ENCODE assay signal across 12 cellular contexts in genomic region chr12:123433615-123434014, GRCh38. TPM values are rescaled to one million over a fixed set of nuclear protein-coding genes. Genes with fewer than 3 reads are reported as not detected.
DNase-seq lines count a peak whose midpoint lies in the region; ATAC-seq and TF ChIP-seq lines count a peak whose summit lies in the region.
"Had no signal": no experiment of that assay in that cellular context is flagged by ENCODE, and none has a peak within 500 bp of the region (broad histone marks: within the 10 kb centered on the region; RNA-seq: fewer than 3 reads in every experiment).

No MANE protein-coding gene starts in this region.

- no peak for TF ChIP-seq POLR2A in esophagus muscularis mucosa (IDR thresholded peaks at IDR 0.05; ENCODE audit: low read depth)
- no peak for TF ChIP-seq POLR2A in suprapubic skin (IDR thresholded peaks at IDR 0.05)

- H3K27me3 Mint-ChIP-seq in activated T-cell treated with anti-CD3 and anti-CD28 coated beads, Interleukin-2, amount 50 U/mL, for 4 hours (ENCODE audit: low read depth) = no peaks in the 10 kb centered on the region

- peak overlapping the region; percentile 99 for H3K4me3 Mint-ChIP-seq in activated T-cell treated with anti-CD3 and anti-CD28 coated beads, Interleukin-2, amount 50 U/mL, for 4 hours

- H3K27me3 ChIP-seq in esophagus muscularis mucosa = no peaks in the 10 kb centered on the region
- H3K27me3 ChIP-seq in suprapubic skin = no peaks in the 10 kb centered on the region

- H3K27ac ChIP-seq in esophagus muscularis mucosa (replicated peaks in 1 of 4) = peak overlapping the region in 2 of 4 donors; percentile 25 to 34
- H3K27ac ChIP-seq in suprapubic skin = no peak overlapping the region

- DNase-seq in activated T-cell treated with anti-CD3 and anti-CD28 coated beads, Interleukin-2, amount 50 U/mL, for 4 hours = no peak
- DNase-seq in activated T-cell treated with anti-CD3 and anti-CD28 coated beads for 4 hours = no peak
- peak; percentile 20 for DNase-seq in OCI-M1 (lab: John Stamatoyannopoulos, UW)
- DNase-seq in esophagus muscularis mucosa (ENCODE audit: extremely low spot score) = no peak
- no peak for DNase-seq in suprapubic skin (ENCODE audit: low spot score in 2 of 2)
- DNase-seq in posterior cingulate gyrus = no peak
- DNase-seq: NCI-H1092, NCI-H526, SHP77, trophoblast cell had no signal

- H3K4me1 Mint-ChIP-seq in activated T-cell treated with anti-CD3 and anti-CD28 coated beads, Interleukin-2, amount 50 U/mL, for 4 hours (ENCODE audit: low read depth) = peaks cover 47% of the 10 kb centered on the region

- intact Hi-C loops in esophagus muscularis mucosa (cut with DNase I) (loop anchor here (10.0 kb wide), 1 partner anchor 101 kb away; the partner anchor contains the start of gene RILPL1), posterior cingulate gyrus (cut with DNase I) (no loop called here)

- H3K36me3 ChIP-seq in esophagus muscularis mucosa = peaks cover 11 to 27% (median 23%) of the 10 kb centered on the region in 4 donors
- peaks cover 15% of the 10 kb centered on the region for H3K36me3 ChIP-seq in suprapubic skin

- peaks cover 16% of the 10 kb centered on the region for H3K36me3 Mint-ChIP-seq in activated T-cell treated with anti-CD3 and anti-CD28 coated beads, Interleukin-2, amount 50 U/mL, for 4 hours (ENCODE audit: insufficient read depth)

- H3K9me3 ChIP-seq in esophagus muscularis mucosa (no peaks in the 10 kb centered on the region), suprapubic skin (no peaks in the 10 kb centered on the region)

- H3K9me3 Mint-ChIP-seq in activated T-cell treated with anti-CD3 and anti-CD28 coated beads, Interleukin-2, amount 50 U/mL, for 4 hours = no peaks in the 10 kb centered on the region

- ATAC-seq in activated T-cell treated with anti-CD3 and anti-CD28 coated beads, Interleukin-2, amount 50 U/mL, for 4 hours = no peak
- no peak for ATAC-seq in GM19351 (IDR thresholded peaks at IDR 0.05; ENCODE audit: unreplicated experiment)
- no peak for ATAC-seq in GM19023 (IDR thresholded peaks at IDR 0.05; ENCODE audit: unreplicated experiment)

- TF ChIP-seq EP300 in esophagus muscularis mucosa (IDR thresholded peaks at IDR 0.05) (no peak), suprapubic skin (IDR thresholded peaks at IDR 0.05) (no peak)

- H3K4me3 ChIP-seq in esophagus muscularis mucosa (peak overlapping the region in 3 of 4 donors; percentile 6 to 69 (median 16)), suprapubic skin (peak overlapping the region; percentile 72)

- TF ChIP-seq CTCF in esophagus muscularis mucosa (IDR thresholded peaks at IDR 0.05) (no peak), suprapubic skin (IDR thresholded peaks at IDR 0.05) (no peak)

- 87% methylated on average over 6 of the region's 6 CpGs for WGBS in esophagus muscularis mucosa
- 99% methylated on average over 6 of the region's 6 CpGs for WGBS in suprapubic skin

- peaks cover 22 to 51% (median 49%) of the 10 kb centered on the region in 4 donors for H3K4me1 ChIP-seq in esophagus muscularis mucosa
- peaks cover 45% of the 10 kb centered on the region for H3K4me1 ChIP-seq in suprapubic skin

RNA-seq across cellular contexts. Expression of gene RILPL2, which starts 2.9 kb away (rescaled TPM):
- total RNA-seq in activated T-cell treated with anti-CD3 and anti-CD28 coated beads, Interleukin-2, amount 50 U/mL, for 4 hours = 10 to 100 TPM; 17.0 to 22.4 (median 20.6) TPM
- total RNA-seq in esophagus muscularis mucosa (1 to 10 TPM; 5.4 to 7.6 (median 5.8) TPM), suprapubic skin (1 to 10 TPM; 3.2 to 6.1 (median 4.3) TPM)

RNA-seq across cellular contexts. Expression of gene SNRNP35, which starts 24.3 kb away (rescaled TPM):
- total RNA-seq in activated T-cell treated with anti-CD3 and anti-CD28 coated beads, Interleukin-2, amount 50 U/mL, for 4 hours = 10 to 100 TPM; 15.5 to 20.4 (median 17.2) TPM
- total RNA-seq in esophagus muscularis mucosa (10 to 100 TPM; 11.6 to 27.4 (median 17.0) TPM), suprapubic skin (10 to 100 TPM; 16.2 to 33.8 (median 20.3) TPM)

RNA-seq across cellular contexts. Expression of gene KMT5A, which starts 49.7 kb away (rescaled TPM):
- 10 to 100 TPM; 37.1 to 39.4 (median 39.2) TPM for total RNA-seq in activated T-cell treated with anti-CD3 and anti-CD28 coated beads, Interleukin-2, amount 50 U/mL, for 4 hours
- total RNA-seq in esophagus muscularis mucosa (100 to 1,000 TPM in 1 of 4 donors, 10 to 100 TPM in 3; 49.4 to 106 (median 70.2) TPM), suprapubic skin (10 to 100 TPM; 52.2 to 70.1 (median 60.8) TPM)
